Comparison of ENCODE assay signal across 15 cellular contexts in the genomic region with DNA sequence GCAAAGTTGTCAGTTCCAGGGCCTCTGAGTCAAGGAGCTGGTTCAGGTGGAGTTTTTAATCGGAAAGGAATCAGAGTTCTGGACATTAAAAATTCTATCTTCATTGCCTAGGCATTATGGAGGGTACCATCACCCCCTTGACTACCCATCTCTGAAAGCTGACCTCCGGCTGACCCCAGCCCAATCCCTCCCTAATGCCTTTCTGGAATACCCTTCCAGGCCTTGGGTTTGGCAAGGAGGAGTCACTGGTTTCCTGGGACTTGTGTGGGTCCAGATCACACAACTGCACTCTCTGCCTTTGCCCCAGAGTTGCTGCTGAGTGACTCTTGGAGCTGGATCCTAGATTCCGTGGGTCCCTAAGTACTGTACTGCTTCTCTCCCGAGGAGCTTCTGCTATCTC. TPM values are rescaled to one million over a fixed set of nuclear protein-coding genes. Genes with fewer than 3 reads are reported as not detected.
DNase-seq lines count a peak whose midpoint lies in the region; ATAC-seq and TF ChIP-seq lines count a peak whose summit lies in the region.
"Had no signal": no experiment of that assay in that cellular context is flagged by ENCODE, and none has a peak within 500 bp of the region (broad histone marks: within the 10 kb centered on the region; RNA-seq: fewer than 3 reads in every experiment).

No MANE protein-coding gene starts in this region.

- H3K27me3 ChIP-seq in left ventricle myocardium inferior (ENCODE audit: low read depth) (peaks cover 76% of the 10 kb centered on the region), heart right ventricle (peaks cover 0 to 93% (median 53%) of the 10 kb centered on the region in 7 donors), muscle layer of colon (ENCODE audit: control insufficient read depth in 1 of 2, insufficient read depth in 2 of 2, low read length in 2 of 2) (peaks cover 8 to 50% of the 10 kb centered on the region in 2 donors)

- POLR2A ChIA-PET in WTC11 (lab: Charles Lee), result interaction anchor here (1.9 kb wide), 1 partner anchor 12 kb away, joined by 5 read pairs; no protein-coding TSS in a partner anchor

- H3K36me3 ChIP-seq in left ventricle myocardium inferior, result no peaks in the 10 kb centered on the region
- H3K36me3 ChIP-seq in heart right ventricle, result no peaks in the 10 kb centered on the region
- no peaks in the 10 kb centered on the region for H3K36me3 ChIP-seq in muscle layer of colon (ENCODE audit: insufficient read depth, low read length)
- no peaks in the 10 kb centered on the region for H3K36me3 ChIP-seq in urinary bladder (ENCODE audit: insufficient read depth)

- H3K9me3 ChIP-seq in left ventricle myocardium inferior (replicated peaks), result no peaks in the 10 kb centered on the region
- H3K9me3 ChIP-seq in heart right ventricle, result no peaks in the 10 kb centered on the region
- H3K9me3 ChIP-seq in muscle layer of colon (ENCODE audit: low read length), result no peaks in the 10 kb centered on the region

- H3K27ac ChIP-seq in left ventricle myocardium inferior (replicated peaks) (peak overlapping the region; percentile 79), heart right ventricle (peak overlapping the region in 1 of 10 donors; percentile 62), muscle layer of colon (ENCODE audit: low read depth, low read length) (peak overlapping the region; percentile 50), urinary bladder (ENCODE audit: low read depth) (peak overlapping the region; percentile 33)

- H3K4me3 Mint-ChIP-seq in WTC11, result peak overlapping the region; percentile 63

- no peak for ATAC-seq in heart right ventricle
- no peak for ATAC-seq in WTC11
- no peak for ATAC-seq in HG03432 (IDR thresholded peaks at IDR 0.05; ENCODE audit: unreplicated experiment)
- ATAC-seq in GM19463 (IDR thresholded peaks at IDR 0.05; ENCODE audit: unreplicated experiment), result no peak
- ATAC-seq in GM18907 (IDR thresholded peaks at IDR 0.05; ENCODE audit: unreplicated experiment), result no peak
- ATAC-seq: CD8-positive, alpha-beta T cell; stimulated activated naive CD8-positive, alpha-beta T cell treated with anti-CD3 and anti-CD28 coated beads, Interleukin-15, Interleukin-2, amounts not matched to agents 100 U/mL and 50 U/mL, for 24 hours had no signal

- CTCF ChIA-PET in WTC11 (lab: Charles Lee), result interaction anchor here (1.4 to 5.5 kb wide), 7 partner anchors 10 to 839 kb away, joined by 3 to 73 read pairs (median 9); a partner anchor contains a TSS

- no peak for TF ChIP-seq CTCF in left ventricle myocardium inferior (IDR thresholded peaks at IDR 0.05; ENCODE audit: borderline replicate concordance)
- no peak for TF ChIP-seq CTCF in heart right ventricle (IDR thresholded peaks at IDR 0.05)
- no peak for TF ChIP-seq CTCF in WTC11 (IDR thresholded peaks at IDR 0.05)

- WGBS in heart right ventricle, 2 donors, result 86 to 89% methylated on average over 4 of the region's 4 CpGs
- WGBS in urinary bladder, result 54% methylated on average over 4 of the region's 4 CpGs

- H3K36me3 Mint-ChIP-seq in WTC11, result no peaks in the 10 kb centered on the region

- peaks cover 59% of the 10 kb centered on the region for H3K4me1 Mint-ChIP-seq in WTC11

- no peak overlapping the region for H3K27ac Mint-ChIP-seq in WTC11
- H3K27ac Mint-ChIP-seq: activated naive CD4-positive, alpha-beta T cell treated with anti-CD3 and anti-CD28 coated beads for 36 hours; CD8-positive, alpha-beta T cell had no signal

- intact Hi-C loops in left ventricle myocardium inferior (cut with micrococcal nuclease) (no loop called here), heart right ventricle (cut with DNase I) (loop anchor here in 8 of 10 donors (5.0 to 10.0 kb wide), 10 partner anchors 305 to 925 kb away; no protein-coding TSS in a partner anchor)

- H3K4me3 ChIP-seq in left ventricle myocardium inferior (no peak overlapping the region), heart right ventricle (peak overlapping the region in 3 of 10 donors; percentile 74 to 84 (median 77)), muscle layer of colon (ENCODE audit: low read depth in 1 of 2, low read length in 2 of 2) (no peak overlapping the region), urinary bladder (ENCODE audit: low read depth, low read length) (no peak overlapping the region)

- peaks cover 58% of the 10 kb centered on the region for H3K4me1 ChIP-seq in left ventricle myocardium inferior
- H3K4me1 ChIP-seq in heart right ventricle, result peaks cover 0 to 54% (median 39%) of the 10 kb centered on the region in 9 donors
- peaks cover 21% of the 10 kb centered on the region for H3K4me1 ChIP-seq in muscle layer of colon (ENCODE audit: insufficient read depth, low read length)
- H3K4me1 ChIP-seq in urinary bladder (ENCODE audit: insufficient read depth), result no peaks in the 10 kb centered on the region

- H3K9ac ChIP-seq in muscle layer of colon (ENCODE audit: low read length), result peak overlapping the region; percentile 0

- no peak for DNase-seq in left ventricle myocardium inferior
- DNase-seq in heart right ventricle, result no peak
- no peak for DNase-seq in WTC11 (ENCODE audit: low spot score)
- DNase-seq: activated naive CD4-positive, alpha-beta T cell treated with anti-CD3 and anti-CD28 coated beads for 36 hours; CD8-positive, alpha-beta T cell; cortex of kidney; NCI-H2029; stimulated activated naive CD8-positive, alpha-beta T cell treated with anti-CD3 and anti-CD28 coated beads, Interleukin-15, Interleukin-2, amounts not matched to agents 100 U/mL and 50 U/mL, for 24 hours had no signal

- H3K27me3 Mint-ChIP-seq in WTC11 (ENCODE audit: low read depth), result peaks cover 99% of the 10 kb centered on the region

- no peaks in the 10 kb centered on the region for H3K9me3 Mint-ChIP-seq in WTC11
- H3K9me3 Mint-ChIP-seq: activated naive CD4-positive, alpha-beta T cell treated with anti-CD3 and anti-CD28 coated beads for 36 hours; CD8-positive, alpha-beta T cell had no signal

TF ChIP-seq in WTC11, 78 proteins besides CTCF, POLR2A, EP300 and RAD21 (continues in another document):
- TF ChIP-seq CREB1 (CRISPR knock-in tag; IDR thresholded peaks at IDR 0.05), result no peak
- TF ChIP-seq NFYB (CRISPR knock-in tag; conservative IDR thresholded peaks at IDR 0.05; ENCODE audit: low read depth), result no peak
- TF ChIP-seq OVOL2 (CRISPR knock-in tag; IDR thresholded peaks at IDR 0.05; ENCODE audit: borderline replicate concordance), result no peak
- TF ChIP-seq, protein P1, sequence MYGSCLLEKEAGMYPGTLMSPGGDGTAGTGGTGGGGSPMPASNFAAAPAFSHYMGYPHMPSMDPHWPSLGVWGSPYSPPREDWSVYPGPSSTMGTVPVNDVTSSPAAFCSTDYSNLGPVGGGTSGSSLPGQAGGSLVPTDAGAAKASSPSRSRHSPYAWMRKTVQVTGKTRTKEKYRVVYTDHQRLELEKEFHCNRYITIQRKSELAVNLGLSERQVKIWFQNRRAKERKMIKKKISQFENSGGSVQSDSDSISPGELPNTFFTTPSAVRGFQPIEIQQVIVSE (CRISPR knock-in tag; IDR thresholded peaks at IDR 0.05; ENCODE audit: borderline replicate concordance), result no peak
- TF ChIP-seq, protein P2, sequence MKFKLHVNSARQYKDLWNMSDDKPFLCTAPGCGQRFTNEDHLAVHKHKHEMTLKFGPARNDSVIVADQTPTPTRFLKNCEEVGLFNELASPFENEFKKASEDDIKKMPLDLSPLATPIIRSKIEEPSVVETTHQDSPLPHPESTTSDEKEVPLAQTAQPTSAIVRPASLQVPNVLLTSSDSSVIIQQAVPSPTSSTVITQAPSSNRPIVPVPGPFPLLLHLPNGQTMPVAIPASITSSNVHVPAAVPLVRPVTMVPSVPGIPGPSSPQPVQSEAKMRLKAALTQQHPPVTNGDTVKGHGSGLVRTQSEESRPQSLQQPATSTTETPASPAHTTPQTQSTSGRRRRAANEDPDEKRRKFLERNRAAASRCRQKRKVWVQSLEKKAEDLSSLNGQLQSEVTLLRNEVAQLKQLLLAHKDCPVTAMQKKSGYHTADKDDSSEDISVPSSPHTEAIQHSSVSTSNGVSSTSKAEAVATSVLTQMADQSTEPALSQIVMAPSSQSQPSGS (CRISPR knock-in tag; IDR thresholded peaks at IDR 0.05; ENCODE audit: borderline replicate concordance, low read depth), result no peak
- TF ChIP-seq, protein P3, sequence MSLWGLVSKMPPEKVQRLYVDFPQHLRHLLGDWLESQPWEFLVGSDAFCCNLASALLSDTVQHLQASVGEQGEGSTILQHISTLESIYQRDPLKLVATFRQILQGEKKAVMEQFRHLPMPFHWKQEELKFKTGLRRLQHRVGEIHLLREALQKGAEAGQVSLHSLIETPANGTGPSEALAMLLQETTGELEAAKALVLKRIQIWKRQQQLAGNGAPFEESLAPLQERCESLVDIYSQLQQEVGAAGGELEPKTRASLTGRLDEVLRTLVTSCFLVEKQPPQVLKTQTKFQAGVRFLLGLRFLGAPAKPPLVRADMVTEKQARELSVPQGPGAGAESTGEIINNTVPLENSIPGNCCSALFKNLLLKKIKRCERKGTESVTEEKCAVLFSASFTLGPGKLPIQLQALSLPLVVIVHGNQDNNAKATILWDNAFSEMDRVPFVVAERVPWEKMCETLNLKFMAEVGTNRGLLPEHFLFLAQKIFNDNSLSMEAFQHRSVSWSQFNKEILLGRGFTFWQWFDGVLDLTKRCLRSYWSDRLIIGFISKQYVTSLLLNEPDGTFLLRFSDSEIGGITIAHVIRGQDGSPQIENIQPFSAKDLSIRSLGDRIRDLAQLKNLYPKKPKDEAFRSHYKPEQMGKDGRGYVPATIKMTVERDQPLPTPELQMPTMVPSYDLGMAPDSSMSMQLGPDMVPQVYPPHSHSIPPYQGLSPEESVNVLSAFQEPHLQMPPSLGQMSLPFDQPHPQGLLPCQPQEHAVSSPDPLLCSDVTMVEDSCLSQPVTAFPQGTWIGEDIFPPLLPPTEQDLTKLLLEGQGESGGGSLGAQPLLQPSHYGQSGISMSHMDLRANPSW (CRISPR knock-in tag; conservative IDR thresholded peaks at IDR 0.05; ENCODE audit: low read depth), result no peak
- TF ChIP-seq, protein P4, sequence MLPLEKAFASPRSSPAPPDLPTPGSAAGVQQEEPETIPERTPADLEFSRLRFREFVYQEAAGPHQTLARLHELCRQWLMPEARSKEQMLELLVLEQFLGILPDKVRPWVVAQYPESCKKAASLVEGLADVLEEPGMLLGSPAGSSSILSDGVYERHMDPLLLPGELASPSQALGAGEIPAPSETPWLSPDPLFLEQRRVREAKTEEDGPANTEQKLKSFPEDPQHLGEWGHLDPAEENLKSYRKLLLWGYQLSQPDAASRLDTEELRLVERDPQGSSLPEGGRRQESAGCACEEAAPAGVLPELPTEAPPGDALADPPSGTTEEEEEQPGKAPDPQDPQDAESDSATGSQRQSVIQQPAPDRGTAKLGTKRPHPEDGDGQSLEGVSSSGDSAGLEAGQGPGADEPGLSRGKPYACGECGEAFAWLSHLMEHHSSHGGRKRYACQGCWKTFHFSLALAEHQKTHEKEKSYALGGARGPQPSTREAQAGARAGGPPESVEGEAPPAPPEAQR (CRISPR knock-in tag; IDR thresholded peaks at IDR 0.05), result no peak
- TF ChIP-seq ZNF423 (CRISPR knock-in tag; IDR thresholded peaks at IDR 0.05), result no peak
- no peak for TF ChIP-seq TCF7 (CRISPR knock-in tag; IDR thresholded peaks at IDR 0.05; ENCODE audit: low read depth)

RNA-seq across cellular contexts. Expression of a gene that starts 1.0 kb away (rescaled TPM):
- 2.7 TPM for total RNA-seq in left ventricle myocardium inferior
- total RNA-seq in heart right ventricle, result 10 to 100 TPM in 1 of 10 donors, 1 to 10 TPM in 8, under 1 TPM in 1; 0.71 to 13.3 (median 2.4) TPM
- 1 to 10 TPM; 6.0 to 6.3 TPM for polyA plus RNA-seq in heart right ventricle
- 0.22 to 0.55 TPM (median 0.27 TPM) in 3 replicates for total RNA-seq in WTC11 (2021)
- total RNA-seq in urinary bladder, result 93.7 TPM
- polyA plus RNA-seq in urinary bladder, result 144 TPM
- total RNA-seq: activated naive CD4-positive, alpha-beta T cell treated with anti-CD3 and anti-CD28 coated beads for 36 hours; CD8-positive, alpha-beta T cell; endothelial cell of umbilical vein had no signal
- polyA plus RNA-seq: endothelial cell of umbilical vein, neural cell had no signal
